9 cellular contexts compared by ENCODE assay signal in genomic region chr11:82229346-82229745, GRCh38.
DNase-seq lines count a peak whose midpoint lies in the region; ATAC-seq, FAIRE-seq and TF ChIP-seq lines count a peak whose summit lies in the region.
"Had no signal": no experiment of that assay in that cellular context is flagged by ENCODE, and none has a peak within 500 bp of the region (broad histone marks: within the 10 kb centered on the region; RNA-seq: fewer than 3 reads in every experiment).

No MANE protein-coding gene starts in this region.

- DNase-seq in RCC 7860 (ENCODE audit: low spot score) (peak; percentile 5), iPS-NIHi11 (ENCODE audit: low spot score) (peak; percentile 11), T-helper 1 cell (no peak), GM19239 (ENCODE audit: insufficient read length, low spot score) (no peak), AG20443 (ENCODE audit: low spot score) (no peak), dermis blood vessel endothelial cell (no peak)

- ATAC-seq in GM18505 (IDR thresholded peaks at IDR 0.05; ENCODE audit: unreplicated experiment) (peak; percentile 55), HG03108 (IDR thresholded peaks at IDR 0.05; ENCODE audit: unreplicated experiment) (peak; percentile 56)

- no peak for FAIRE-seq in RCC 7860 (lab: Jason Lieb, UNC)
- FAIRE-seq in GM19239 (lab: Jason Lieb, UNC): no peak
- FAIRE-seq: keratinocyte had no signal

- TF ChIP-seq POLR2A in GM18505 (IDR thresholded peaks at IDR 0.05; ENCODE audit: borderline replicate concordance, extremely low read depth, insufficient read depth, insufficient read length): no peak

Comparison
In these comparisons a context has a peak if more than half of its experiments do, and no peak if none do; other contexts are left out.
1. DNase-seq: peak in RCC 7860 (single experiment) and iPS-NIHi11 (single experiment); none in T-helper 1 cell (0 of 5), GM19239 (single experiment), AG20443 (single experiment) and dermis blood vessel endothelial cell (single experiment).